Comparison of ENCODE assay signal across 11 cellular contexts in the genomic region with DNA sequence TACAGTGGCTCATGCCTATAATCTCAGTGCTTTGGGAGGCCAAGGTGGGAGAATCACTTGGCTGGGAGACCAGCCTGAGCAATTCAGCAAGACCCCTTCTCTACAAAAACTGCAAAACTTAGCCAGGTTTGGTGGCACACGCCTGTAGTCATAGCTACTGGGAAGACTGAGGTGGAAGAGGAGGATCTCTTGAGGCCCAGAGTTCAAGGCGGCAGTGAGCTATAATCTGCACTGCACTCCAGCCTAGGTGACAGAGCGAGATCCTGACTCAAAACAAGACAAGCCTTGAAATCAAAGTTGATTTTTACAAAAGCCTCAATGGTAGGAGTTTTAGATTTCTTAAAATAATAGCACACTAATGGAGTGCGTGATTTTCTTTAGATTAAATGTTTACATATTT. TPM values are rescaled to one million over a fixed set of nuclear protein-coding genes. Genes with fewer than 3 reads are reported as not detected.
A peak's percentile ranks its signal among the peaks of the same experiment; 100 is the strongest.
DNase-seq lines count a peak whose midpoint lies in the region; TF ChIP-seq lines count a peak whose summit lies in the region.
"Had no signal": no experiment of that assay in that cellular context is flagged by ENCODE, and none has a peak within 500 bp of the region (broad histone marks: within the 10 kb centered on the region; RNA-seq: fewer than 3 reads in every experiment).

No MANE protein-coding gene starts in this region.

- peak overlapping the region; percentile 68 for H3K4me3 Mint-ChIP-seq in T-helper 1 cell treated with Interleukin-12 subunit alpha and Interleukin-12 subunit beta and Interleukin-4 antibody, amounts not matched to agents 30 μg/mL and 1 μg/mL, for 36 hours
- H3K4me3 Mint-ChIP-seq in brain: no peak overlapping the region

- no peak overlapping the region for H3K4ac ChIP-seq in mesendoderm (ENCODE audit: low read depth, low read length)

- H3K36me3 Mint-ChIP-seq in T-helper 1 cell treated with Interleukin-12 subunit alpha and Interleukin-12 subunit beta and Interleukin-4 antibody, amounts not matched to agents 30 μg/mL and 1 μg/mL, for 36 hours (ENCODE audit: low read depth): peaks cover 17% of the 10 kb centered on the region
- H3K36me3 Mint-ChIP-seq in brain: peaks cover 36% of the 10 kb centered on the region

- H3K27me3 ChIP-seq in mesendoderm (ENCODE audit: insufficient read depth, low read length, poor library complexity): no peaks in the 10 kb centered on the region
- H3K27me3 ChIP-seq: adrenal gland, transverse colon had no signal

- no peaks in the 10 kb centered on the region for H3K36me3 ChIP-seq in mesendoderm (ENCODE audit: control insufficient read depth, insufficient read depth, low read length)
- H3K36me3 ChIP-seq: adrenal gland, transverse colon had no signal

- no peak overlapping the region for H3K4me3 ChIP-seq in mesendoderm (ENCODE audit: low read length)
- H3K4me3 ChIP-seq: adrenal gland, transverse colon had no signal

- H3K23ac ChIP-seq in mesendoderm (ENCODE audit: low read length): no peak overlapping the region

- no peak overlapping the region for H3K18ac ChIP-seq in mesendoderm (ENCODE audit: low read length)

- peak; percentile 52 for DNase-seq in activated CD4-positive, alpha-beta T cell treated with anti-CD3 and anti-CD28 coated beads for 48 hours
- no peak for DNase-seq in activated CD4-positive, alpha-beta T cell treated with anti-CD3 and anti-CD28 coated beads for 4 hours
- DNase-seq in stimulated activated CD4-positive, alpha-beta T cell treated with anti-CD3 and anti-CD28 coated beads, Interleukin-2, amount 100 ng/mL, for 24 hours: peak; percentile 24 to 27
- DNase-seq in NCI-H1048 (lab: John Stamatoyannopoulos, UW) (no peak), mesendoderm (no peak), DMS 273 treated with DMSO at 0.1 percent for 48 hours (lab: John Stamatoyannopoulos, UW) (no peak)
- DNase-seq: adrenal gland, NCI-H510A, transverse colon had no signal

- peaks cover 46% of the 10 kb centered on the region for H3K4me1 Mint-ChIP-seq in T-helper 1 cell treated with Interleukin-12 subunit alpha and Interleukin-12 subunit beta and Interleukin-4 antibody, amounts not matched to agents 30 μg/mL and 1 μg/mL, for 36 hours (ENCODE audit: low read depth)
- H3K4me1 Mint-ChIP-seq in brain: peaks cover 55% of the 10 kb centered on the region

- H3K9me3 Mint-ChIP-seq in T-helper 1 cell treated with Interleukin-12 subunit alpha and Interleukin-12 subunit beta and Interleukin-4 antibody, amounts not matched to agents 30 μg/mL and 1 μg/mL, for 36 hours: no peaks in the 10 kb centered on the region
- peaks cover 0 to 1% (median 0%) of the 10 kb centered on the region in 5 experiments for H3K9me3 Mint-ChIP-seq in brain

- H3K4me1 ChIP-seq in mesendoderm (ENCODE audit: control insufficient read depth, low read depth, low read length): no peaks in the 10 kb centered on the region

- no peaks in the 10 kb centered on the region for H3K27me3 Mint-ChIP-seq in T-helper 1 cell treated with Interleukin-12 subunit alpha and Interleukin-12 subunit beta and Interleukin-4 antibody, amounts not matched to agents 30 μg/mL and 1 μg/mL, for 36 hours (ENCODE audit: low read depth)
- H3K27me3 Mint-ChIP-seq in brain: no peaks in the 10 kb centered on the region

- no peak for TF ChIP-seq CTCF in brain (conservative IDR thresholded peaks at IDR 0.05)

- no peak overlapping the region for H2AK5ac ChIP-seq in mesendoderm (ENCODE audit: low read length)

- no peak overlapping the region for H3K56ac ChIP-seq in mesendoderm (ENCODE audit: low read length)

- H4K8ac ChIP-seq in mesendoderm (ENCODE audit: low read depth, low read length): no peak overlapping the region

- H3K27ac Mint-ChIP-seq in T-helper 1 cell treated with Interleukin-12 subunit alpha and Interleukin-12 subunit beta and Interleukin-4 antibody, amounts not matched to agents 30 μg/mL and 1 μg/mL, for 36 hours: peak overlapping the region; percentile 84
- peak overlapping the region in 3 of 5 experiments; percentile 8 to 33 (median 26) for H3K27ac Mint-ChIP-seq in brain

- no peak overlapping the region for H3K27ac ChIP-seq in mesendoderm (ENCODE audit: low read depth, low read length)
- H3K27ac ChIP-seq: adrenal gland had no signal

- H2BK120ac ChIP-seq in mesendoderm (ENCODE audit: low read depth, low read length): no peak overlapping the region

- H2BK15ac ChIP-seq in mesendoderm (replicated peaks; ENCODE audit: low read depth): no peak overlapping the region

- peaks cover 72% of the 10 kb centered on the region for H3K79me2 ChIP-seq in mesendoderm (ENCODE audit: control insufficient read depth, insufficient read depth, low read length)

- no CpG with 5 or more reads among the region's 4 CpGs for WGBS in mesendoderm (ENCODE audit: extremely low coverage, insufficient coverage, low lambda C conversion rate)

- H2BK5ac ChIP-seq in mesendoderm (ENCODE audit: low read length): no peak overlapping the region

- H4K5ac ChIP-seq in mesendoderm (ENCODE audit: low read length): no peak overlapping the region

- H3K79me1 ChIP-seq in mesendoderm (ENCODE audit: low read length): peaks cover 5% of the 10 kb centered on the region

- no peak overlapping the region for H3K4me2 ChIP-seq in mesendoderm (ENCODE audit: low read length)

- no peak overlapping the region for H3K9ac ChIP-seq in mesendoderm (ENCODE audit: low read length)

RNA-seq across cellular contexts. Expression of gene UBE2D2, which starts 14.6 kb away (rescaled TPM):
- polyA plus RNA-seq in brain (ENCODE audit: insufficient read depth, low read depth, low replicate concordance): 182 TPM
- 130 TPM for polyA plus RNA-seq in mesendoderm (2013, experiment 1 of 2)
- 133 TPM for polyA plus RNA-seq in mesendoderm (2013, experiment 2 of 2)

Comparison
In these comparisons a context has a peak if more than half of its experiments do, and no peak if none do; other contexts are left out.
1. DNase-seq: peak in activated CD4-positive, alpha-beta T cell treated with anti-CD3 and anti-CD28 coated beads for 48 hours (single experiment) and stimulated activated CD4-positive, alpha-beta T cell treated with anti-CD3 and anti-CD28 coated beads, Interleukin-2, amount 100 ng/mL, for 24 hours (2 of 2); none in activated CD4-positive, alpha-beta T cell treated with anti-CD3 and anti-CD28 coated beads for 4 hours (0 of 2), NCI-H1048 (single experiment), mesendoderm (single experiment) and DMS 273 treated with DMSO at 0.1 percent for 48 hours (single experiment).